ENCODE assay signal across 8 cellular contexts in genomic region chr3:46883252-46884185, GRCh38. TPM values are rescaled to one million over a fixed set of nuclear protein-coding genes. Genes with fewer than 3 reads are reported as not detected.
DNase-seq lines count a peak whose midpoint lies in the region; ATAC-seq and TF ChIP-seq lines count a peak whose summit lies in the region.

No MANE protein-coding gene starts in this region.

- peaks cover 7 to 26% of the 10 kb centered on the region in 2 donors for H3K4me1 ChIP-seq in left lung
- no peaks in the 10 kb centered on the region for H3K4me1 ChIP-seq in urinary bladder (ENCODE audit: insufficient read depth)

- peaks cover 33 to 81% of the 10 kb centered on the region in 2 donors for H3K27me3 ChIP-seq in left lung

- ATAC-seq in Right ventricle myocardium inferior (peak; percentile 43), left lung (peak; percentile 57), GM21390 (IDR thresholded peaks at IDR 0.05; ENCODE audit: unreplicated experiment) (no peak)

- peak overlapping the region; percentile 44 to 47 for H3K4me3 ChIP-seq in left lung
- H3K4me3 ChIP-seq in urinary bladder (ENCODE audit: low read depth, low read length), result peak overlapping the region; percentile 63

- no peaks in the 10 kb centered on the region for H3K9me3 ChIP-seq in left lung

- H3K36me3 ChIP-seq in left lung (no peaks in the 10 kb centered on the region), urinary bladder (ENCODE audit: insufficient read depth) (no peaks in the 10 kb centered on the region)

- DNase-seq in Right ventricle myocardium inferior (ENCODE audit: missing footprints) (no peak), cardiac septum (ENCODE audit: low spot score) (no peak), astrocyte of the hippocampus (ENCODE audit: low read depth, low spot score) (peak; percentile 61), left lung (no peak), cerebellar cortex (ENCODE audit: low spot score) (no peak), head of caudate nucleus (no peak)

- TF ChIP-seq CTCF in left lung (IDR thresholded peaks at IDR 0.05), result no peak

- 9% methylated on average over 64 of the region's 66 CpGs for WGBS in urinary bladder

- H3K27ac ChIP-seq in left lung (no peak overlapping the region), urinary bladder (ENCODE audit: low read depth) (no peak overlapping the region)

- intact Hi-C loops in Right ventricle myocardium inferior (cut with DNase I), result no loop called here
- intact Hi-C loops in cardiac septum (cut with DNase I), result no loop called here
- intact Hi-C loops in left lung (cut with DNase I), result no loop called here
- intact Hi-C loops in head of caudate nucleus (cut with DNase I), result no loop called here

RNA-seq across cellular contexts. Expression of gene PTH1R, which starts 6.0 kb away (rescaled TPM):
- total RNA-seq in Right ventricle myocardium inferior (12.7 TPM), cardiac septum (5.4 TPM), left lung (10 to 100 TPM; 12.0 to 22.8 TPM), urinary bladder (11.5 TPM)
- polyA plus RNA-seq in urinary bladder, result 26.4 TPM

RNA-seq across cellular contexts. Expression of gene MYL3, which starts 20.3 kb away (rescaled TPM):
- 11,437 TPM for total RNA-seq in Right ventricle myocardium inferior
- total RNA-seq in cardiac septum, result 3,804 TPM
- total RNA-seq in left lung, result 1 to 10 TPM; 3.1 to 4.9 TPM
- total RNA-seq in urinary bladder, result 19.8 TPM
- 4.0 TPM for polyA plus RNA-seq in urinary bladder

Comparison
In these comparisons a context has a peak if more than half of its experiments do, and no peak if none do; other contexts are left out.
1. RNA of gene MYL3, which starts 20.3 kb away (total RNA-seq): 11,437 TPM in Right ventricle myocardium inferior (single experiment) and 3,804 TPM in cardiac septum (single experiment); 19.8 TPM in urinary bladder (single experiment) and 3.1 to 4.9 TPM in left lung; every median in the first group is over 100 times any median in the second.